Comparison of ENCODE assay signal across 1 cellular context in the genomic region with DNA sequence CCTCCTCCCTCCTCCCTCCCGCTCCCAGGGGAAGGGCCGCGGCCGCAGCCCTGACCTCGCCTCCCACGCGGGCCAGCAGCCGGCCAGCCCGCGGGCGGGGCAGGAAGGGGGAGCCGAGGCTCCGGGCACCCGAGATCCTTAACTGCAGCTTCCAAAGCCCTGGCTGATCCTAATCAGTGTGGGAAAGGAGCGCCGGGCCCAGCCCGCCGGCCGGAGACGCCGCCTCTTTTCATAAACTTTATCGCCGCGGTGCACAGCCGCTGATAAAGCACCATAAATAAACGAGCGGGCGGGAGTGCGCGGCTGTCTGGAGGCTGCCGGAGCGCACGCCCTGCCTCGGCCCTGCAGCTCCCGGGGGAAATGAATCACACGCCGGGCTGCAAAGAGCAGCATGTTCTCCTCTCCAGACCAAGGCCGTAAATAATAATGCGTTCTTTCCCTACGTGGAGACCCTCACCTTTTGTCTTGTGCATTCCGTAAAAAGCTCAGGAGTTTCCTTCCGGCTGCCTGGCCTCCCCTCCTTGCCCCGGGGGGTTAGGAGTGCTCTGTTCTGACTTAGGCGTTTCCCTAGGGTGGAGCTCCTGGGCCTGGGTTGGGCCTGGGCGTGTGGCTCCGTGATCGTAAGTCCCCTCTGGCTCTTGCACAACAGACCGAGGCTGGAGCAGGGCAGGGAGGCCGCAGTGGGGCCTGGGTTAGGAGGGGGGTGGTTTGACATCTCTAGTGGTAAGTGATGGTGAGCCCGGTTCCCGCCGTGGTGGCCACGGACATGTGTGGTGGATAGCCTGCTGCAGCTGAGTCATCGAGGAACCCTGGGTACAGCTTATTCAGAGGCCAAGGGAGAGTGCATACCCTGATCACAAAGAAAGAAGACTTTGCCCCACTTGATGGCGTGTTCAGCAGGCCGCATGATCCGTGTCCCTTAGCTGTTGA.
TF ChIP-seq lines count a peak whose summit lies in the region.

No MANE protein-coding gene starts in this region.

TF ChIP-seq in K562, 482 proteins besides CTCF, POLR2A, EP300 and RAD21 (continued from another document and continues in another):
- TF ChIP-seq ARID3B (CRISPR knock-in tag; IDR thresholded peaks at IDR 0.05; ENCODE audit: borderline replicate concordance) (no peak), NFIC (IDR thresholded peaks at IDR 0.05) (peak; percentile 61), ETS2 (tag; IDR thresholded peaks at IDR 0.05; ENCODE audit: borderline replicate concordance, poor library complexity, severe bottlenecking) (no peak), MLX (CRISPR knock-in tag; conservative IDR thresholded peaks at IDR 0.05) (no peak), IRF2 (CRISPR knock-in tag; IDR thresholded peaks at IDR 0.05) (no peak), CHAMP1 (IDR thresholded peaks at IDR 0.05) (no peak), ATF7 (IDR thresholded peaks at IDR 0.05) (peak; percentile 79), YBX1 (IDR thresholded peaks at IDR 0.05) (no peak), BRF1 (IDR thresholded peaks at IDR 0.05; ENCODE audit: borderline replicate concordance, extremely low read depth, insufficient read length) (no peak), ARID2 (IDR thresholded peaks at IDR 0.05) (no peak), PHF8 (IDR thresholded peaks at IDR 0.05; ENCODE audit: borderline replicate concordance, low read length) (peak; percentile 43; the same call in 1 of the 2 replicates), NCOA4 (IDR thresholded peaks at IDR 0.05; ENCODE audit: partially characterized antibody) (no peak), FOXK1 (CRISPR knock-in tag; IDR thresholded peaks at IDR 0.05; ENCODE audit: borderline replicate concordance) (no peak), ZNF146 (CRISPR knock-in tag; IDR thresholded peaks at IDR 0.05; ENCODE audit: unreplicated experiment) (no peak), RAD51 (IDR thresholded peaks at IDR 0.05; ENCODE audit: borderline replicate concordance, low read depth) (no peak), U2AF2 (optimal IDR thresholded peaks at IDR 0.05; ENCODE audit: low read depth, low read length) (no peak), ZNF830 (CRISPR knock-in tag; IDR thresholded peaks at IDR 0.05) (no peak), HDAC2 (IDR thresholded peaks at IDR 0.05) (peak; percentile 70), SIRT6 (IDR thresholded peaks at IDR 0.05; ENCODE audit: low read depth, low read length) (no peak), ZNF311 (CRISPR knock-in tag; IDR thresholded peaks at IDR 0.05) (0 out of 2 replicates have a peak, but pooled peaks have one; percentile 19), SNIP1 (IDR thresholded peaks at IDR 0.05; ENCODE audit: low read depth) (no peak), CC2D1A (IDR thresholded peaks at IDR 0.05) (no peak), PPARD (CRISPR knock-in tag; IDR thresholded peaks at IDR 0.05) (no peak), TEAD1 (CRISPR knock-in tag; IDR thresholded peaks at IDR 0.05) (peak; percentile 46 to 62; a peak in 2 of 4 replicates), HDAC6 (IDR thresholded peaks at IDR 0.05; ENCODE audit: low read depth, low read length) (no peak), ZFP30 (CRISPR knock-in tag; IDR thresholded peaks at IDR 0.05; ENCODE audit: borderline replicate concordance) (no peak), ATF2 (CRISPR knock-in tag; IDR thresholded peaks at IDR 0.05) (no peak), RFX5 (IDR thresholded peaks at IDR 0.05; ENCODE audit: low read depth, low read length) (no peak), STAT5A (IDR thresholded peaks at IDR 0.05; ENCODE audit: borderline replicate concordance, low read length) (peak; percentile 45; the same call in 1 of the 2 replicates), TARDBP (IDR thresholded peaks at IDR 0.05) (no peak), SREBF1 (IDR thresholded peaks at IDR 0.05; ENCODE audit: borderline replicate concordance, low read depth, low read length) (no peak), ZNF696 (CRISPR knock-in tag; conservative IDR thresholded peaks at IDR 0.05) (no peak), CBFA2T2 (conservative IDR thresholded peaks at IDR 0.05) (peak; percentile 84), MNT (conservative IDR thresholded peaks at IDR 0.05) (peak; percentile 74 to 88), SP1 (CRISPR knock-in tag; IDR thresholded peaks at IDR 0.05) (peak; percentile 68; the same call in 1 of the 2 replicates), PRMT5 (CRISPR knock-in tag; IDR thresholded peaks at IDR 0.05) (no peak), ZNF121 (CRISPR knock-in tag; conservative IDR thresholded peaks at IDR 0.05) (no peak; the same call in 1 of the 2 replicates), CXXC5 (CRISPR knock-in tag; IDR thresholded peaks at IDR 0.05) (peak; percentile 98), TEAD2 (tag; IDR thresholded peaks at IDR 0.05) (no peak), CGGBP1 (CRISPR knock-in tag; IDR thresholded peaks at IDR 0.05) (no peak), FOS (IDR thresholded peaks at IDR 0.05; ENCODE audit: extremely low read depth, insufficient read length) (no peak), EWSR1 (IDR thresholded peaks at IDR 0.05; ENCODE audit: borderline replicate concordance, low read depth, partially characterized antibody) (no peak), POLR2AphosphoS2 (IDR thresholded peaks at IDR 0.05; ENCODE audit: low read length) (no peak), ZKSCAN8 (CRISPR knock-in tag; IDR thresholded peaks at IDR 0.05) (no peak), MYC (IDR thresholded peaks at IDR 0.05; ENCODE audit: low read depth, low read length) (peak; percentile 62), MYC (CRISPR knock-in tag; IDR thresholded peaks at IDR 0.05; ENCODE audit: borderline replicate concordance, low read depth) (peak; percentile 80), ZNF224 (CRISPR knock-in tag; IDR thresholded peaks at IDR 0.05) (no peak)
- TF ChIP-seq, protein P1, sequence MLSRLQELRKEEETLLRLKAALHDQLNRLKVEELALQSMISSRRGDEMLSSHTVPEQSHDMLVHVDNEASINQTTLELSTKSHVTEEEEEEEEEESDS (CRISPR knock-in tag; IDR thresholded peaks at IDR 0.05), result no peak
- TF ChIP-seq, protein P2, sequence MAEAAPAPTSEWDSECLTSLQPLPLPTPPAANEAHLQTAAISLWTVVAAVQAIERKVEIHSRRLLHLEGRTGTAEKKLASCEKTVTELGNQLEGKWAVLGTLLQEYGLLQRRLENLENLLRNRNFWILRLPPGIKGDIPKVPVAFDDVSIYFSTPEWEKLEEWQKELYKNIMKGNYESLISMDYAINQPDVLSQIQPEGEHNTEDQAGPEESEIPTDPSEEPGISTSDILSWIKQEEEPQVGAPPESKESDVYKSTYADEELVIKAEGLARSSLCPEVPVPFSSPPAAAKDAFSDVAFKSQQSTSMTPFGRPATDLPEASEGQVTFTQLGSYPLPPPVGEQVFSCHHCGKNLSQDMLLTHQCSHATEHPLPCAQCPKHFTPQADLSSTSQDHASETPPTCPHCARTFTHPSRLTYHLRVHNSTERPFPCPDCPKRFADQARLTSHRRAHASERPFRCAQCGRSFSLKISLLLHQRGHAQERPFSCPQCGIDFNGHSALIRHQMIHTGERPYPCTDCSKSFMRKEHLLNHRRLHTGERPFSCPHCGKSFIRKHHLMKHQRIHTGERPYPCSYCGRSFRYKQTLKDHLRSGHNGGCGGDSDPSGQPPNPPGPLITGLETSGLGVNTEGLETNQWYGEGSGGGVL (CRISPR knock-in tag; IDR thresholded peaks at IDR 0.05), result no peak
- TF ChIP-seq, protein P3, sequence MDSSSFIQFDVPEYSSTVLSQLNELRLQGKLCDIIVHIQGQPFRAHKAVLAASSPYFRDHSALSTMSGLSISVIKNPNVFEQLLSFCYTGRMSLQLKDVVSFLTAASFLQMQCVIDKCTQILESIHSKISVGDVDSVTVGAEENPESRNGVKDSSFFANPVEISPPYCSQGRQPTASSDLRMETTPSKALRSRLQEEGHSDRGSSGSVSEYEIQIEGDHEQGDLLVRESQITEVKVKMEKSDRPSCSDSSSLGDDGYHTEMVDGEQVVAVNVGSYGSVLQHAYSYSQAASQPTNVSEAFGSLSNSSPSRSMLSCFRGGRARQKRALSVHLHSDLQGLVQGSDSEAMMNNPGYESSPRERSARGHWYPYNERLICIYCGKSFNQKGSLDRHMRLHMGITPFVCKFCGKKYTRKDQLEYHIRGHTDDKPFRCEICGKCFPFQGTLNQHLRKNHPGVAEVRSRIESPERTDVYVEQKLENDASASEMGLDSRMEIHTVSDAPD (CRISPR knock-in tag; IDR thresholded peaks at IDR 0.05), result no peak
- TF ChIP-seq, protein P4, sequence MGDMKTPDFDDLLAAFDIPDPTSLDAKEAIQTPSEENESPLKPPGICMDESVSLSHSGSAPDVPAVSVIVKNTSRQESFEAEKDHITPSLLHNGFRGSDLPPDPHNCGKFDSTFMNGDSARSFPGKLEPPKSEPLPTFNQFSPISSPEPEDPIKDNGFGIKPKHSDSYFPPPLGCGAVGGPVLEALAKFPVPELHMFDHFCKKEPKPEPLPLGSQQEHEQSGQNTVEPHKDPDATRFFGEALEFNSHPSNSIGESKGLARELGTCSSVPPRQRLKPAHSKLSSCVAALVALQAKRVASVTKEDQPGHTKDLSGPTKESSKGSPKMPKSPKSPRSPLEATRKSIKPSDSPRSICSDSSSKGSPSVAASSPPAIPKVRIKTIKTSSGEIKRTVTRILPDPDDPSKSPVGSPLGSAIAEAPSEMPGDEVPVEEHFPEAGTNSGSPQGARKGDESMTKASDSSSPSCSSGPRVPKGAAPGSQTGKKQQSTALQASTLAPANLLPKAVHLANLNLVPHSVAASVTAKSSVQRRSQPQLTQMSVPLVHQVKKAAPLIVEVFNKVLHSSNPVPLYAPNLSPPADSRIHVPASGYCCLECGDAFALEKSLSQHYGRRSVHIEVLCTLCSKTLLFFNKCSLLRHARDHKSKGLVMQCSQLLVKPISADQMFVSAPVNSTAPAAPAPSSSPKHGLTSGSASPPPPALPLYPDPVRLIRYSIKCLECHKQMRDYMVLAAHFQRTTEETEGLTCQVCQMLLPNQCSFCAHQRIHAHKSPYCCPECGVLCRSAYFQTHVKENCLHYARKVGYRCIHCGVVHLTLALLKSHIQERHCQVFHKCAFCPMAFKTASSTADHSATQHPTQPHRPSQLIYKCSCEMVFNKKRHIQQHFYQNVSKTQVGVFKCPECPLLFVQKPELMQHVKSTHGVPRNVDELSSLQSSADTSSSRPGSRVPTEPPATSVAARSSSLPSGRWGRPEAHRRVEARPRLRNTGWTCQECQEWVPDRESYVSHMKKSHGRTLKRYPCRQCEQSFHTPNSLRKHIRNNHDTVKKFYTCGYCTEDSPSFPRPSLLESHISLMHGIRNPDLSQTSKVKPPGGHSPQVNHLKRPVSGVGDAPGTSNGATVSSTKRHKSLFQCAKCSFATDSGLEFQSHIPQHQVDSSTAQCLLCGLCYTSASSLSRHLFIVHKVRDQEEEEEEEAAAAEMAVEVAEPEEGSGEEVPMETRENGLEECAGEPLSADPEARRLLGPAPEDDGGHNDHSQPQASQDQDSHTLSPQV (IDR thresholded peaks at IDR 0.05), result peak; percentile 90
